Comparison of ENCODE assay signal across 9 cellular contexts in the genomic region with DNA sequence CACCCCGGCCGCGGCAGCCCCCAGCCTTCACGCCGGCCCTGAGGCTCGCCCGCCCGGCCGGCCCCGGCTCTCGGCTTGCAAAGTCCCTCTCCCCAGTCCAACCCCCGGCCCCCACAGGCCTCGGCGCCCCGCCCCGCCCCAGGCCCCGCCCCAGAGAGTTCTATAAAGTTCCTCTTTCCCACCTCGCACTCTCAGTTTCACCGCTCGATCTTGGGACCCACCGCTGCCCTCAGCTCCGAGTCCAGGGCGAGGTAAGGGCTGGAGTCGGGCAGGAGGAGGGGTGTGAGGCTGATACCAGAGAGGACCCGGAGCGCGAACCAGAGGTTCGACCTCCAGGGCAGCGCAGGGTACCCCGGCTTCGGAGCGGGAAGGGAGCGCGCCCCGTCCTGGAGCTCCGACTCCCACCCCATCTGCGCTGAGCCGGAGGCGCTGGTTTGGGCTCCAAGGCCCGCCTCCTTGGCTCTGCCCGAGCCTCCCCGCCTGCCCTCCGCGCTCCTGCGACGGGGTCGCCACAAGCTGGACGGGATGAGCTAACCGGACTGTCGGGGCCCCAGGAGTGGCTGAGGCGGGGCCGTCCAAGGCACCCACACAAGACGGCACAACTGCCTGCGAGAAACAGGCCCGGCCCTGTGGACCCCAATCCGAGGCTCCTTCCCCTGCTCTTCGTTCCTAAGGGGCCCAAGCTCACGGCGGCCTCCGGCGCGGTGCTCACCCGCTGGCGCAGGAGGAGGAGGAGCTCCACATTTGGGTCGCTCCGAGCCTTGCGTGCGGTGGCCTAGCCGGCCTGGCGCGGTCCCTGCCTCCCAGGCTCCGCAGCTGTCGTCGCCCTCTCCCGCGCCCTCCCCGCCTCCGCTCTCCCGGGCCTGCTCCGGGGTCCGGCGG. TPM values are rescaled to one million over a fixed set of nuclear protein-coding genes. Genes with fewer than 3 reads are reported as not detected.
DNase-seq lines count a peak whose midpoint lies in the region; ATAC-seq and TF ChIP-seq lines count a peak whose summit lies in the region.
"Had no signal": no experiment of that assay in that cellular context is flagged by ENCODE, and none has a peak within 500 bp of the region (broad histone marks: within the 10 kb centered on the region; RNA-seq: fewer than 3 reads in every experiment).

A gene (plus strand): TSS at position 194 of the 882 bp plus-strand sequence. CDS start 1,401 bp downstream, outside the sequence.

- H3K9me3 Mint-ChIP-seq in glutamatergic neuron (ENCODE audit: unreplicated experiment) = peaks cover 11% of the 10 kb centered on the region

- peak within 1 kb of the TSS; percentile 31 to 49 (median 42) for H3K4me3 ChIP-seq in gastrocnemius medialis
- no peak within 1 kb of the TSS for H3K4me3 ChIP-seq in Karpas-422 (ENCODE audit: low read length)
- H3K4me3 ChIP-seq: SK-N-MC had no signal

- H3K36me3 Mint-ChIP-seq in glutamatergic neuron (ENCODE audit: unreplicated experiment) = peaks cover 7% of the 10 kb centered on the region

- TF ChIP-seq POLR2A in gastrocnemius medialis (IDR thresholded peaks at IDR 0.05) = no peak

- H3K4me1 ChIP-seq in gastrocnemius medialis = peaks cover 5 to 20% of the 10 kb centered on the region in 2 donors
- H3K4me1 ChIP-seq in Karpas-422 (ENCODE audit: low read length) = no peaks in the 10 kb centered on the region

- H3K9me3 ChIP-seq in gastrocnemius medialis (no peaks in the 10 kb centered on the region), Karpas-422 (ENCODE audit: low read length) (no peaks in the 10 kb centered on the region)

- H3K27ac ChIP-seq in gastrocnemius medialis (no peak within 1 kb of the TSS), Karpas-422 (ENCODE audit: low read length) (no peak within 1 kb of the TSS)
- H3K27ac ChIP-seq: SK-N-MC had no signal

- H3K27me3 Mint-ChIP-seq in glutamatergic neuron (ENCODE audit: unreplicated experiment) = peaks cover 16% of the 10 kb centered on the region

- no peaks in the 10 kb centered on the region for H3K79me2 ChIP-seq in Karpas-422 (ENCODE audit: low read length)

- H3K27ac Mint-ChIP-seq in glutamatergic neuron (ENCODE audit: unreplicated experiment) = no peak within 1 kb of the TSS

- TF ChIP-seq CTCF in glutamatergic neuron (IDR thresholded peaks at IDR 0.05; ENCODE audit: partially characterized antibody, unreplicated experiment) = no peak
- no peak for TF ChIP-seq CTCF in gastrocnemius medialis (IDR thresholded peaks at IDR 0.05 in 4 of 5, conservative IDR thresholded peaks at IDR 0.05 in 1 of 5)

- in situ Hi-C loops in gastrocnemius medialis (cut with MboI; ENCODE audit: low sequenced_read_pairs in 4 of 4) = no loop called here

- intact Hi-C loops in gastrocnemius medialis (cut with DNase I; ENCODE audit: low total_unique reads) = no loop called here

- H3K36me3 ChIP-seq in gastrocnemius medialis (no peaks in the 10 kb centered on the region), Karpas-422 (ENCODE audit: insufficient read depth, low read length) (no peaks in the 10 kb centered on the region)

- H3K9ac ChIP-seq in Karpas-422 (ENCODE audit: low read length) = no peak within 1 kb of the TSS

- peak within 1 kb of the TSS; percentile 83 for H3K4me3 Mint-ChIP-seq in glutamatergic neuron (ENCODE audit: unreplicated experiment)

- no peaks in the 10 kb centered on the region for H3K9me2 ChIP-seq in Karpas-422 (replicated peaks; ENCODE audit: insufficient read depth, low read length)

- no peak within 1 kb of the TSS for H2AFZ ChIP-seq in Karpas-422 (ENCODE audit: low read length)

- DNase-seq in GM19238 (ENCODE audit: insufficient read length, low spot score) (peak; percentile 84), glutamatergic neuron (peak; percentile 51), gastrocnemius medialis (no peak), Karpas-422 (no peak), AG08396 (ENCODE audit: low spot score) (no peak)
- peak; percentile 81 for DNase-seq in activated CD8-positive, alpha-beta memory T cell treated with anti-CD3 and anti-CD28 coated beads, Interleukin-2, amount 50 U/mL, for 4 hours

- no peaks in the 10 kb centered on the region for H4K20me1 ChIP-seq in Karpas-422 (ENCODE audit: insufficient read depth, low read depth, low read length)

- peaks cover 70 to 79% (median 76%) of the 10 kb centered on the region in 3 donors for H3K27me3 ChIP-seq in gastrocnemius medialis
- no peaks in the 10 kb centered on the region for H3K27me3 ChIP-seq in Karpas-422 (ENCODE audit: low read length)

- peaks cover 6% of the 10 kb centered on the region for H3K4me1 Mint-ChIP-seq in glutamatergic neuron (ENCODE audit: low read depth, unreplicated experiment)

- ATAC-seq in HG03196 (IDR thresholded peaks at IDR 0.05; ENCODE audit: unreplicated experiment) (peak; percentile 42), gastrocnemius medialis (no peak), GM18519 (IDR thresholded peaks at IDR 0.05; ENCODE audit: low FRiP score, unreplicated experiment) (no peak)

- H3K4me2 ChIP-seq in Karpas-422 (ENCODE audit: low read depth, low read length, poor library complexity, severe bottlenecking) = no peak within 1 kb of the TSS

RNA-seq across cellular contexts. Expression of the gene that starts here (rescaled TPM):
- total RNA-seq in glutamatergic neuron (ENCODE audit: unreplicated experiment) (0.37 TPM), gastrocnemius medialis (under 1 TPM in 3 of 4 donors, not detected in 1; 0.26 to 0.56 (median 0.31) TPM)
- not detected in 2 replicates for total RNA-seq in Karpas-422 (2014; rRNA removed; shearing (Covaris generic); ENCODE audit: low replicate concordance)

Comparison
In these comparisons a context has a peak if more than half of its experiments do, and no peak if none do; other contexts are left out.
1. Peak in DNase-seq in glutamatergic neuron; RNA of the gene not detected or under 1 TPM.
2. DNase-seq: peak in GM19238 (single experiment) and activated CD8-positive, alpha-beta memory T cell treated with anti-CD3 and anti-CD28 coated beads, Interleukin-2, amount 50 U/mL, for 4 hours (single experiment); none in gastrocnemius medialis (0 of 2), Karpas-422 (single experiment) and AG08396 (single experiment).